In the genomic region with DNA sequence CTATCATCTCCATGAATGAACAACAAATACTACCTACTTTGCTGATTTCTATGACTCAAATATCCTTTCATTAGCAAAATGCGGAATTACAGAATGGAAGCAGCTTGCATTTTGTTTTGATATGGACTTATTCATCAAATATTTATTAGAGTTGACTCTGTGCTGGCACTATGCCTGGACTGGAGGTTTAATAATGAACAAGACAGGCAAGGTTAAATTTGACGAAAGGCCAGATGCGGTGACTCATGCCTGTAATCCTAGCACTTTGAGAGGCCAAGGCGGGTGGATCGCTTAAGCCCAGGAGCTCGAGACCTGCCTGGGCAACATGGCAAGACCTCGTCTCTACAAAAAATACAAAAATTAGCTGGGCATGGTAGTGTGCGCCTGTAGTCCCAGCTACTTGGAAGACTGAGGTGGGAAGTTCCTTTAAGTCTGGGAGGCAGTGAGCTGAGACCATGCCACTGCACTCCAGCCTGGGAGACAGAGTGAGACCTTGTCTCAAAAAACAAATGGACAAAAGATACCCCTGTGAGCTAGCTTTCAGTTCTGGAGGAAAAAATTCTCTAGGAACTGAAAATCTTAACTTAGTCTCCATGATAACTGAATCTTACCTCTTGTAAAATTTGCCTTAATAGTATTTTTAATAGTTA, we compare ENCODE assay signal across 9 cellular contexts. TPM values are rescaled to one million over a fixed set of nuclear protein-coding genes. Genes with fewer than 3 reads are reported as not detected.
A peak's percentile ranks its signal among the peaks of the same experiment; 100 is the strongest.
DNase-seq lines count a peak whose midpoint lies in the region; ATAC-seq, FAIRE-seq and TF ChIP-seq lines count a peak whose summit lies in the region.
"Had no signal": no experiment of that assay in that cellular context is flagged by ENCODE, and none has a peak within 500 bp of the region (broad histone marks: within the 10 kb centered on the region; RNA-seq: fewer than 3 reads in every experiment).

No MANE protein-coding gene starts in this region.

- H3K4me1 ChIP-seq in Panc1 (ENCODE audit: control insufficient read depth, insufficient read depth, low read length) (0 out of 2 replicates have a peak, but pooled peaks cover 5% of the 10 kb centered on the region), small intestine (ENCODE audit: control insufficient read depth in 2 of 2, insufficient read depth in 1 of 2, low read depth in 1 of 2, low read length in 1 of 2) (no peaks in the 10 kb centered on the region)
- H3K4me1 ChIP-seq: Peyer's patch had no signal

- H3K4me3 Mint-ChIP-seq in immature natural killer cell = no peak overlapping the region
- no peak overlapping the region for H3K4me3 Mint-ChIP-seq in activated CD4-positive, alpha-beta memory T cell treated with anti-CD3 and anti-CD28 coated beads, Interleukin-2, amount 10 ng/mL, durations not matched to agents 7 days and 5 days

- H3K27ac ChIP-seq in Panc1 (ENCODE audit: low read length) = no peak overlapping the region
- H3K27ac ChIP-seq in small intestine (ENCODE audit: low read depth in 1 of 2, low read length in 1 of 2) = peak overlapping the region in 1 of 2 donors; percentile 20
- H3K27ac ChIP-seq: Peyer's patch had no signal

- POLR2A ChIA-PET in Panc1 (lab: Charles Lee) = no interaction called here
- POLR2A ChIA-PET in activated CD4-positive, alpha-beta memory T cell treated with anti-CD3 and anti-CD28 coated beads, Interleukin-2, amount 10 ng/mL, durations not matched to agents 7 days and 5 days (lab: Charles Lee) = no interaction called here

- H3K36me3 ChIP-seq in Panc1 (ENCODE audit: control insufficient read depth, insufficient read depth, low read length) (no peaks in the 10 kb centered on the region), small intestine (ENCODE audit: control insufficient read depth in 2 of 2, insufficient read depth in 2 of 2, low read length in 2 of 2) (no peaks in the 10 kb centered on the region)
- H3K36me3 ChIP-seq: Peyer's patch had no signal

- TF ChIP-seq CTCF in Panc1 (IDR thresholded peaks at IDR 0.05) (no peak), fibroblast of the aortic adventitia (IDR thresholded peaks at IDR 0.05; ENCODE audit: insufficient read depth, low read length) (no peak)

- ATAC-seq in Panc1 = no peak

- no peak overlapping the region for H3K4me3 ChIP-seq in Panc1 (ENCODE audit: low read depth in 2 of 2, low read length in 2 of 2)
- no peak overlapping the region for H3K4me3 ChIP-seq in fibroblast of the aortic adventitia (ENCODE audit: low read depth, low read length)
- no peak overlapping the region for H3K4me3 ChIP-seq in small intestine (ENCODE audit: low read depth in 1 of 2, low read length in 2 of 2)
- H3K4me3 ChIP-seq: Peyer's patch had no signal

- H3K36me3 Mint-ChIP-seq in immature natural killer cell = no peaks in the 10 kb centered on the region
- no peaks in the 10 kb centered on the region for H3K36me3 Mint-ChIP-seq in activated CD4-positive, alpha-beta memory T cell treated with anti-CD3 and anti-CD28 coated beads, Interleukin-2, amount 10 ng/mL, durations not matched to agents 7 days and 5 days (ENCODE audit: low read depth)

- no TSS peak for BruUV-seq in Panc1 (replicated peaks; lab: Mats Ljungman, UMichigan)

- H3K27me3 ChIP-seq in Panc1 (ENCODE audit: control insufficient read depth, insufficient read depth, low read length) = no peaks in the 10 kb centered on the region
- H3K27me3 ChIP-seq in small intestine (ENCODE audit: control insufficient read depth in 2 of 2, insufficient read depth in 2 of 2, low read length in 2 of 2) = no peaks in the 10 kb centered on the region
- H3K27me3 ChIP-seq: Peyer's patch had no signal

- DNase-seq in HCEC 1CT = peak; percentile 54
- DNase-seq in Panc1 (ENCODE audit: low read depth, low spot score) = peak; percentile 73
- DNase-seq in fibroblast of the aortic adventitia (ENCODE audit: low read depth) = peak; percentile 82
- peak; percentile 97 for DNase-seq in small intestine
- DNase-seq in immature natural killer cell = no peak
- no peak for DNase-seq in 8988T
- DNase-seq in activated CD4-positive, alpha-beta memory T cell treated with anti-CD3 and anti-CD28 coated beads, Interleukin-2, amount 10 ng/mL, durations not matched to agents 7 days and 5 days = no peak
- no peak for DNase-seq in stimulated activated CD8-positive, alpha-beta memory T cell treated with anti-CD3 and anti-CD28 coated beads, Interleukin-4, amount 100 ng/mL, for 48 hours

- in situ Hi-C loops in Panc1 (cut with HindIII; ENCODE audit: low pct_unique_long_range_greater_than_20kb, low sequenced_read_pairs) = no loop called here

- peaks cover 0 to 5% (median 5%) of the 10 kb centered on the region in 3 donors for H3K27me3 Mint-ChIP-seq in immature natural killer cell (ENCODE audit: low read depth in 3 of 3)
- peaks cover 4% of the 10 kb centered on the region for H3K27me3 Mint-ChIP-seq in activated CD4-positive, alpha-beta memory T cell treated with anti-CD3 and anti-CD28 coated beads, Interleukin-2, amount 10 ng/mL, durations not matched to agents 7 days and 5 days

- H3K9me3 ChIP-seq in Panc1 (ENCODE audit: control insufficient read depth, insufficient read depth, low read depth, low read length) (no peaks in the 10 kb centered on the region), small intestine (ENCODE audit: control insufficient read depth, low read depth) (no peaks in the 10 kb centered on the region)
- H3K9me3 ChIP-seq: Peyer's patch had no signal

- H3K9me3 Mint-ChIP-seq in immature natural killer cell = no peaks in the 10 kb centered on the region
- no peaks in the 10 kb centered on the region for H3K9me3 Mint-ChIP-seq in activated CD4-positive, alpha-beta memory T cell treated with anti-CD3 and anti-CD28 coated beads, Interleukin-2, amount 10 ng/mL, durations not matched to agents 7 days and 5 days

- CTCF ChIA-PET in Panc1 (lab: Charles Lee) = no interaction called here
- CTCF ChIA-PET in activated CD4-positive, alpha-beta memory T cell treated with anti-CD3 and anti-CD28 coated beads, Interleukin-2, amount 10 ng/mL, durations not matched to agents 7 days and 5 days (lab: Charles Lee) = interaction anchor here (0.6 kb wide), 1 partner anchor 64 kb away, joined by 3 read pairs; no protein-coding TSS in a partner anchor

- intact Hi-C loops in Panc1 (cut with micrococcal nuclease; ENCODE audit: unreplicated experiment) = no loop called here

- WGBS in small intestine, 3 donors = 22 to 49% (median 31%) methylated on average over 8 of the region's 8 CpGs

- H3K27ac Mint-ChIP-seq in immature natural killer cell = no peak overlapping the region
- no peak overlapping the region for H3K27ac Mint-ChIP-seq in activated CD4-positive, alpha-beta memory T cell treated with anti-CD3 and anti-CD28 coated beads, Interleukin-2, amount 10 ng/mL, durations not matched to agents 7 days and 5 days

- FAIRE-seq in small intestine (lab: Jason Lieb, UNC) = no peak

- H3K4me1 Mint-ChIP-seq in immature natural killer cell = no peaks in the 10 kb centered on the region
- H3K4me1 Mint-ChIP-seq in activated CD4-positive, alpha-beta memory T cell treated with anti-CD3 and anti-CD28 coated beads, Interleukin-2, amount 10 ng/mL, durations not matched to agents 7 days and 5 days = no peaks in the 10 kb centered on the region

RNA-seq across cellular contexts. Expression of a gene that starts 29.3 kb away (rescaled TPM):
- total RNA-seq in Panc1 (2021; ENCODE audit: unreplicated experiment) = 221 TPM
- 315 TPM for polyA plus RNA-seq in Panc1 (2012; ENCODE audit: insufficient read length)
- total RNA-seq in fibroblast of the aortic adventitia (ENCODE audit: low replicate concordance) = 217 and 225 TPM in 2 replicates
- 1,000 to 10,000 TPM in 1 of 3 donors, 100 to 1,000 TPM in 2; 666 to 1,515 (median 852) TPM for polyA plus RNA-seq in small intestine
- polyA plus RNA-seq in immature natural killer cell = 100 to 1,000 TPM; 265 to 433 (median 333) TPM
- total RNA-seq in activated CD4-positive, alpha-beta memory T cell treated with anti-CD3 and anti-CD28 coated beads, Interleukin-2, amount 10 ng/mL, durations not matched to agents 7 days and 5 days = 100 to 1,000 TPM; 197 to 206 TPM

Comparison
In these comparisons a context has a peak if more than half of its experiments do, and no peak if none do; other contexts are left out.
1. DNase-seq: peak in HCEC 1CT (single experiment), Panc1 (single experiment), fibroblast of the aortic adventitia (single experiment) and small intestine (single experiment); none in immature natural killer cell (0 of 3), 8988T (single experiment), activated CD4-positive, alpha-beta memory T cell treated with anti-CD3 and anti-CD28 coated beads, Interleukin-2, amount 10 ng/mL, durations not matched to agents 7 days and 5 days (single experiment) and stimulated activated CD8-positive, alpha-beta memory T cell treated with anti-CD3 and anti-CD28 coated beads, Interleukin-4, amount 100 ng/mL, for 48 hours (single experiment).